In the genomic region with DNA sequence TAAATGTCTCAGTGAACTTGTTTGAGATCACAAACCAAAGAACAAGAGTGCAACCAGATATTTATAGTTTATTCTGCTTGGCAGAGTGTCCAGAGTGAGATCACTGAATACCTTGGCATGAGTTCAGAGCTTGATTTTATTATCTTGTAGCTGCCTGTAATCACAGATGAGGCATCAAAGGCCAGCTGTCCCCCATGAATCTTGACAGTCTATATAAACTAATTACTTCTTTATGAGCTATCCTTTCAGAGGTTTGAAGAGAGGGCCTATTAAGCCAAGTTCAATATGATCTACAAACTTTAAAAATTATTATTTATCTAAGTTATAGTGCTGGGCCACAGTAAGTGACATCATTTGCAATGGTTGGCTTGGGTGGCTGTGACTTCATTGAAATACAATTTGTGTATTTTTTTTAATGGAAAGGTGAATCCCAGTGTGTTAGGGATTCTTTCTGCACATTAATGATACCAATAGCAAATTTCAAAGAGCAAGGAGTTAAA, we compare ENCODE assay signal across 11 cellular contexts.
DNase-seq lines count a peak whose midpoint lies in the region; ATAC-seq and TF ChIP-seq lines count a peak whose summit lies in the region.
"Had no signal": no experiment of that assay in that cellular context is flagged by ENCODE, and none has a peak within 500 bp of the region (broad histone marks: within the 10 kb centered on the region; RNA-seq: fewer than 3 reads in every experiment).

No MANE protein-coding gene starts in this region.

- H3K4me1 Mint-ChIP-seq in MCF 10A (ENCODE audit: insufficient read depth, unreplicated experiment) (peaks cover 5% of the 10 kb centered on the region), Caco-2 (ENCODE audit: low read depth, unreplicated experiment) (no peaks in the 10 kb centered on the region)

- H3K4me3 ChIP-seq in breast epithelium: no peak overlapping the region
- no peak overlapping the region for H3K4me3 ChIP-seq in ascending aorta
- H3K4me3 ChIP-seq in aorta (ENCODE audit: low read length in 2 of 2): no peak overlapping the region
- H3K4me3 ChIP-seq in Caco-2 (ENCODE audit: low read depth, low read length): no peak overlapping the region
- H3K4me3 ChIP-seq: skin epidermis had no signal

- intact Hi-C loops in MCF 10A (cut with micrococcal nuclease) (no loop called here), breast epithelium (cut with DNase I; ENCODE audit: low total_unique reads) (no loop called here), ascending aorta (cut with DNase I) (no loop called here), aorta (cut with DNase I) (no loop called here), Caco-2 (cut with micrococcal nuclease; ENCODE audit: unreplicated experiment) (no loop called here)

- H3K27me3 Mint-ChIP-seq in MCF 10A (ENCODE audit: insufficient read depth, unreplicated experiment): no peaks in the 10 kb centered on the region
- H3K27me3 Mint-ChIP-seq in Caco-2 (ENCODE audit: insufficient read depth, unreplicated experiment): no peaks in the 10 kb centered on the region

- BruUV-seq in MCF 10A (replicated peaks; lab: Mats Ljungman, UMichigan) (no TSS peak), Caco-2 (replicated peaks; lab: Mats Ljungman, UMichigan) (no TSS peak)

- peak; percentile 17 for DNase-seq in MCF 10A (ENCODE audit: unreplicated experiment)
- DNase-seq in breast epithelium (ENCODE audit: low spot score in 2 of 2): no peak
- DNase-seq in ascending aorta (ENCODE audit: low spot score in 2 of 2): no peak
- peak; percentile 65 for DNase-seq in iris pigment epithelial cell (ENCODE audit: low read depth)
- no peak for DNase-seq in aorta
- DNase-seq in NCI-H1048 (lab: John Stamatoyannopoulos, UW): no peak
- no peak for DNase-seq in Caco-2
- DNase-seq: activated T-cell treated with anti-CD3 and anti-CD28 coated beads, Interleukin-2, amount 50 U/mL, for 4 hours had no signal

- no peak for TF ChIP-seq POLR2A in breast epithelium (IDR thresholded peaks at IDR 0.05)

- H3K36me3 ChIP-seq in breast epithelium (no peaks in the 10 kb centered on the region), ascending aorta (no peaks in the 10 kb centered on the region), aorta (ENCODE audit: control insufficient read depth in 1 of 2, insufficient read depth in 2 of 2, low read length in 1 of 2) (no peaks in the 10 kb centered on the region), Caco-2 (ENCODE audit: control insufficient read depth, insufficient read depth, low read length) (no peaks in the 10 kb centered on the region)

- POLR2A ChIA-PET in MCF 10A (lab: Yijun Ruan, JAX) (interaction anchor here (0.7 kb wide), 1 partner anchor 9 kb away, joined by 3 read pairs; no protein-coding TSS in a partner anchor), Caco-2 (lab: Charles Lee) (no interaction called here)

- H3K27me3 ChIP-seq in breast epithelium: no peaks in the 10 kb centered on the region
- no peaks in the 10 kb centered on the region for H3K27me3 ChIP-seq in ascending aorta
- no peaks in the 10 kb centered on the region for H3K27me3 ChIP-seq in aorta (ENCODE audit: control insufficient read depth in 1 of 2, insufficient read depth in 2 of 2, low read length in 1 of 2)
- H3K27me3 ChIP-seq in Caco-2 (replicated peaks; ENCODE audit: control insufficient read depth, insufficient read depth, low read length): no peaks in the 10 kb centered on the region

- ATAC-seq in aorta (ENCODE audit: low FRiP score) (peak; percentile 78), GM18870 (IDR thresholded peaks at IDR 0.05; ENCODE audit: unreplicated experiment) (no peak)
- ATAC-seq: activated T-cell treated with anti-CD3 and anti-CD28 coated beads, Interleukin-2, amount 50 U/mL, for 4 hours; Panc1 had no signal

- CTCF ChIA-PET in MCF 10A (lab: Yijun Ruan, JAX) (no interaction called here), Caco-2 (lab: Charles Lee) (no interaction called here)

- H3K27ac ChIP-seq in breast epithelium: no peak overlapping the region
- H3K27ac ChIP-seq in ascending aorta: peak overlapping the region; percentile 72 to 86
- peak overlapping the region in 1 of 2 donors; percentile 80 for H3K27ac ChIP-seq in aorta (ENCODE audit: low read depth in 1 of 2, low read length in 2 of 2)
- H3K27ac ChIP-seq: skin epidermis had no signal

- no peaks in the 10 kb centered on the region for H3K9me3 ChIP-seq in breast epithelium
- no peaks in the 10 kb centered on the region for H3K9me3 ChIP-seq in ascending aorta
- no peaks in the 10 kb centered on the region for H3K9me3 ChIP-seq in aorta (ENCODE audit: control insufficient read depth, low read length)
- no peaks in the 10 kb centered on the region for H3K9me3 ChIP-seq in Caco-2

- H3K4me3 Mint-ChIP-seq in MCF 10A (ENCODE audit: unreplicated experiment) (no peak overlapping the region), Caco-2 (ENCODE audit: unreplicated experiment) (no peak overlapping the region)
- H3K4me3 Mint-ChIP-seq: activated T-cell treated with anti-CD3 and anti-CD28 coated beads, Interleukin-2, amount 50 U/mL, for 4 hours had no signal

- no peak for TF ChIP-seq CTCF in MCF 10A (IDR thresholded peaks at IDR 0.05; ENCODE audit: unreplicated experiment)
- no peak for TF ChIP-seq CTCF in breast epithelium (IDR thresholded peaks at IDR 0.05)
- TF ChIP-seq CTCF in ascending aorta (IDR thresholded peaks at IDR 0.05): no peak
- TF ChIP-seq CTCF in Caco-2 (IDR thresholded peaks at IDR 0.05; ENCODE audit: insufficient read depth in 1 of 2, low read depth in 1 of 2, low read length in 1 of 2, severe bottlenecking in 1 of 2, unreplicated experiment in 1 of 2): no peak

- H3K36me3 Mint-ChIP-seq in MCF 10A (ENCODE audit: insufficient read depth, unreplicated experiment) (no peaks in the 10 kb centered on the region), Caco-2 (ENCODE audit: insufficient read depth, unreplicated experiment) (no peaks in the 10 kb centered on the region)

- H3K27ac Mint-ChIP-seq in MCF 10A (ENCODE audit: low read depth, unreplicated experiment) (no peak overlapping the region), Caco-2 (ENCODE audit: unreplicated experiment) (no peak overlapping the region)

- H3K4me1 ChIP-seq in breast epithelium (no peaks in the 10 kb centered on the region), ascending aorta (peaks cover 5 to 13% of the 10 kb centered on the region in 2 donors), aorta (ENCODE audit: control insufficient read depth in 1 of 2, insufficient read depth in 2 of 2, low read length in 2 of 2) (peaks cover 2 to 25% of the 10 kb centered on the region in 2 donors), Caco-2 (no peaks in the 10 kb centered on the region)

- H3K9me3 Mint-ChIP-seq in MCF 10A (ENCODE audit: unreplicated experiment) (no peaks in the 10 kb centered on the region), Caco-2 (ENCODE audit: unreplicated experiment) (no peaks in the 10 kb centered on the region)
- H3K9me3 Mint-ChIP-seq: activated T-cell treated with anti-CD3 and anti-CD28 coated beads, Interleukin-2, amount 50 U/mL, for 4 hours had no signal

Comparison
In these comparisons a context has a peak if more than half of its experiments do, and no peak if none do; other contexts are left out.
1. DNase-seq: peak in MCF 10A (single experiment) and iris pigment epithelial cell (single experiment); none in breast epithelium (0 of 2), ascending aorta (0 of 2), aorta (0 of 2), NCI-H1048 (single experiment) and Caco-2 (0 of 2).
2. H3K27ac ChIP-seq: peak in ascending aorta (2 of 2); none in breast epithelium (0 of 2).